ENCODE assay signal across 8 cellular contexts in the genomic region with DNA sequence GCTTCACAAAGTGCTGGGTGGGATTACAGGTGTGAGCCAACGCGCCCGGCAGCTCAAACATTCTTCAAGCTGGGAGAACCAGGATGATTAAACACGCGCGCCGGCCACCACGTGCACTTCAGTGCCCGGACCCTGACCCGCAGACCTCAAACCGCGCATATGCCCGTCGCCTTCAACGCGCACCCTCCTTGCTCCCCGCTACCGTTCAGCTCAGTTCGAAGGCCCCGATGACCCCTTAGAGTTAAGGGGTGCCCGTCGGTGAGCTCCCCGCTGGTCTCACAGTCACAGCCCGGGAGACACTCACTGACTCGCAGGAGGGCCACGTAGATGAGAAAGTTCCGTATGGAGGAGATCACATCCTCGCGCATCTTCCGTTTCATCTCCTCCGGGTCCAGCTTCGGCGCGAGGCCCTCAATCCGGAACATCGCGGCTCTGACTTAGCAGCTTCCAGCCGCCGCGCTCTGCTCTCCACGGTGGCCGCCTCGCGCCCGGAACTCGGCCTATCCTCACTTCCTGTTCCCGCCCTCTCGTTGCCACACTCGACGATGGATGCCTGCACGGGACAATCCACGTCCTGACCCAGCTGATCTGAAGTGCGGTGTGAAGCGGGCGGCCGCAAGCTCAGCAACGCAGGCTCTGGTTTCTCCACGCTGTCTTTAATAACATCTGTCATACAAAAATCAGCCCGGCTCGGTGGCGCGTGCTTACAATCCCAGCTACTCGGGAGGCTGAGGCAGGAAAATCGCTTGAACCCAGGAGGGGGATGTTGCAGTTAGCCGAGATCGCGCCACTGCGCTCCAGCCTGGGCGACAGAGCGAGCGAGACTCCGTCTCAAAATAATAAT. TPM values are rescaled to one million over a fixed set of nuclear protein-coding genes. Genes with fewer than 3 reads are reported as not detected.
DNase-seq lines count a peak whose midpoint lies in the region; ATAC-seq and TF ChIP-seq lines count a peak whose summit lies in the region.

TSS of gene TOMM5 (minus strand) at position 490 of the 844 bp plus-strand sequence. CDS start at position 425, 65 bp downstream.

- H3K27ac ChIP-seq in right cardiac atrium (ENCODE audit: low read length) (peak within 1 kb of the TSS; percentile 69), uterus (peak within 1 kb of the TSS; percentile 80 to 83)

- peak; percentile 58 to 73 for TF ChIP-seq POLR2A in uterus (IDR thresholded peaks at IDR 0.05)

- intact Hi-C loops in T-helper 2 cell treated with Interferon-gamma antibody and Interleukin-4, amounts not matched to agents 100 ng/mL and 5 ng/mL, for 36 hours (cut with micrococcal nuclease): loop anchor here (1.0 to 5.0 kb wide), 8 partner anchors 16 to 312 kb away; partner anchors contain the start of genes EXOSC3, FBXO10, FRMPD1 and POLR1E
- intact Hi-C loops in right cardiac atrium (cut with DNase I): loop anchor here in 1 of 4 donors (5.0 kb wide), 1 partner anchor 110 kb away; no protein-coding TSS in a partner anchor
- intact Hi-C loops in uterus (cut with DNase I; ENCODE audit: low total_unique reads): no loop called here

- ATAC-seq in GM18502 (IDR thresholded peaks at IDR 0.05; ENCODE audit: poor library complexity, unreplicated experiment) (peak; percentile 90), HG02970 (IDR thresholded peaks at IDR 0.05; ENCODE audit: low FRiP score, unreplicated experiment) (peak; percentile 90), right cardiac atrium (peak; percentile 97 to 99)

- DNase-seq in NCI-H187 treated with DMSO at 0.1 percent for 48 hours (lab: John Stamatoyannopoulos, UW): peak; percentile 51
- peak; percentile 5 to 96 (median 90) for DNase-seq in anterior cingulate cortex (lab: John Stamatoyannopoulos, UW)
- peak; percentile 94 to 97 (median 96) for DNase-seq in right cardiac atrium
- DNase-seq in pulmonary artery endothelial cell (ENCODE audit: low read depth, low spot score): peak; percentile 79
- DNase-seq in uterus: peak; percentile 90 to 91

- peak in 1 of 4 experiments; percentile 30 for TF ChIP-seq CTCF in uterus (IDR thresholded peaks at IDR 0.05)

- peaks cover 5% of the 10 kb centered on the region for H3K4me1 ChIP-seq in right cardiac atrium (ENCODE audit: control insufficient read depth, insufficient read depth, low read length)
- peaks cover 9 to 15% of the 10 kb centered on the region in 2 donors for H3K4me1 ChIP-seq in uterus

- under 1% methylated on average over 72 of the region's 72 CpGs for WGBS in right cardiac atrium

- no peaks in the 10 kb centered on the region for H3K36me3 ChIP-seq in uterus

- H3K9me3 ChIP-seq in right cardiac atrium (ENCODE audit: control insufficient read depth, low read length) (no peaks in the 10 kb centered on the region), uterus (no peaks in the 10 kb centered on the region)

- H3K4me3 ChIP-seq in right cardiac atrium (ENCODE audit: low read length): peak within 1 kb of the TSS; percentile 93
- H3K4me3 ChIP-seq in uterus: peak within 1 kb of the TSS; percentile 66 to 95

- H3K27me3 ChIP-seq in right cardiac atrium (ENCODE audit: control insufficient read depth, insufficient read depth) (no peaks in the 10 kb centered on the region), uterus (no peaks in the 10 kb centered on the region)

RNA-seq across cellular contexts. Expression of gene TOMM5, which starts in this region (rescaled TPM):
- total RNA-seq in T-helper 2 cell treated with Interferon-gamma antibody and Interleukin-4, amounts not matched to agents 100 ng/mL and 5 ng/mL, for 36 hours: 101 and 103 TPM in 2 replicates
- total RNA-seq in right cardiac atrium: 10 to 100 TPM; 53.4 to 61.6 (median 57.6) TPM
- 111 TPM for polyA plus RNA-seq in right cardiac atrium
- 217 and 233 TPM in 2 replicates for total RNA-seq in pulmonary artery endothelial cell
- 100 to 1,000 TPM in 2 of 4 donors, 10 to 100 TPM in 2; 58.1 to 136 (median 94.7) TPM for total RNA-seq in uterus

Comparison
In these comparisons a context has a peak if more than half of its experiments do, and no peak if none do; other contexts are left out.
1. Peak in every context shown above with its lines: DNase-seq, ATAC-seq, H3K4me3 ChIP-seq and H3K27ac ChIP-seq.